In genomic region chr11:61919113-61919840, GRCh38 we compare ENCODE assay signal across 13 cellular contexts. TPM values are rescaled to one million over a fixed set of nuclear protein-coding genes. Genes with fewer than 3 reads are reported as not detected.
A peak's percentile ranks its signal among the peaks of the same experiment; 100 is the strongest.
DNase-seq lines count a peak whose midpoint lies in the region; ATAC-seq, FAIRE-seq and TF ChIP-seq lines count a peak whose summit lies in the region.
"Had no signal": no experiment of that assay in that cellular context is flagged by ENCODE, and none has a peak within 500 bp of the region (broad histone marks: within the 10 kb centered on the region; RNA-seq: fewer than 3 reads in every experiment).

No MANE protein-coding gene starts in this region.

- peaks cover 5% of the 10 kb centered on the region; the same call in 1 of the 2 replicates for H4K20me1 ChIP-seq in K562 (replicated peaks; ENCODE audit: control insufficient read depth, insufficient read depth, low read length)

- H3K4me1 ChIP-seq in K562 (replicated peaks in 1 of 2; ENCODE audit: control insufficient read depth in 2 of 2, insufficient read depth in 2 of 2, low read length in 2 of 2) (peaks cover 55 to 93% of the 10 kb centered on the region in 2 experiments), lung (ENCODE audit: control insufficient read depth in 2 of 2, insufficient read depth in 2 of 2, low read length in 2 of 2) (peaks cover 5 to 9% of the 10 kb centered on the region in 2 donors), suprapubic skin (peaks cover 64% of the 10 kb centered on the region)

- intact Hi-C loops in K562 (cut with micrococcal nuclease) = no loop called here

- H3K9ac ChIP-seq in K562 (ENCODE audit: insufficient read depth in 1 of 2, low read depth in 2 of 2, low read length in 2 of 2) = peak overlapping the region; percentile 55 to 80

- TF ChIP-seq POLR2A in K562 (conservative IDR thresholded peaks at IDR 0.05) = no peak
- no peak for TF ChIP-seq POLR2A in suprapubic skin (IDR thresholded peaks at IDR 0.05)

- DNase-seq in activated T-cell treated with anti-CD3 and anti-CD28 coated beads, Interleukin-2, amount 50 U/mL, for 4 hours = no peak
- DNase-seq in activated T-cell treated with anti-CD3 and anti-CD28 coated beads for 4 hours = no peak
- peak in 3 of 4 experiments; percentile 16 to 82 (median 75) for DNase-seq in K562 (ENCODE audit: extremely low read depth in 1 of 4, low spot score in 3 of 4)
- no peak for DNase-seq in lung (ENCODE audit: low spot score)
- DNase-seq in suprapubic skin (ENCODE audit: low spot score in 2 of 2) = peak; percentile 35 to 48
- no peak for DNase-seq in cortex of kidney (lab: John Stamatoyannopoulos, UW)
- DNase-seq in SIG-M5 treated with dmso at 0.1 percent for 504 hours (lab: John Stamatoyannopoulos, UW; ENCODE audit: unreplicated experiment) = no peak
- DNase-seq: NCI-H1417 treated with DMSO at 0.1 percent for 48 hours, NCI-H524 had no signal

- no peak for TF ChIP-seq CTCF in K562 (IDR thresholded peaks at IDR 0.05 in 2 of 3, conservative IDR thresholded peaks at IDR 0.05 in 1 of 3; ENCODE audit: insufficient read depth in 2 of 3, low read depth in 1 of 3, low read length in 3 of 3)
- no peak for TF ChIP-seq CTCF in lung (IDR thresholded peaks at IDR 0.05; ENCODE audit: control extremely low read depth, extremely low read depth)
- no peak for TF ChIP-seq CTCF in suprapubic skin (IDR thresholded peaks at IDR 0.05)

- peaks cover 8% of the 10 kb centered on the region for H3K4me1 Mint-ChIP-seq in activated T-cell treated with anti-CD3 and anti-CD28 coated beads, Interleukin-2, amount 50 U/mL, for 4 hours (ENCODE audit: low read depth)

- in situ Hi-C loops in K562 (cut with MboI) = no loop called here

- peaks cover 64% of the 10 kb centered on the region for H3K27me3 Mint-ChIP-seq in activated T-cell treated with anti-CD3 and anti-CD28 coated beads, Interleukin-2, amount 50 U/mL, for 4 hours (ENCODE audit: low read depth)

- TF ChIP-seq EP300 in K562 (IDR thresholded peaks at IDR 0.05; ENCODE audit: low read length) (peak; percentile 29; the same call in 1 of the 2 replicates), suprapubic skin (IDR thresholded peaks at IDR 0.05) (no peak)

- no peaks in the 10 kb centered on the region for H3K9me3 Mint-ChIP-seq in activated T-cell treated with anti-CD3 and anti-CD28 coated beads, Interleukin-2, amount 50 U/mL, for 4 hours
- H3K9me3 Mint-ChIP-seq: IgD-negative memory B cell had no signal

- H3K27ac ChIP-seq in K562 (ENCODE audit: extremely low read depth, low read depth, low read length) = peak overlapping the region; percentile 71
- H3K27ac ChIP-seq in lung (ENCODE audit: low read depth in 1 of 2, low read length in 1 of 2) = peak overlapping the region; percentile 37 to 42
- H3K27ac ChIP-seq in suprapubic skin = peak overlapping the region; percentile 52
- H3K27ac ChIP-seq: 22Rv1 had no signal

- POLR2A ChIA-PET in K562 (lab: Yijun Ruan, JAX) = interaction anchor here (0.6 to 2.2 kb wide), 7 partner anchors 8 to 113 kb away, joined by 3 to 11 read pairs (median 4); partner anchors contain the start of gene BEST1

- no peak for ATAC-seq in activated T-cell treated with anti-CD3 and anti-CD28 coated beads, Interleukin-2, amount 50 U/mL, for 4 hours
- ATAC-seq in K562 = peak; percentile 26
- no peak for ATAC-seq in lung (ENCODE audit: insufficient read depth, low FRiP score)
- ATAC-seq in GM21390 (IDR thresholded peaks at IDR 0.05; ENCODE audit: unreplicated experiment) = no peak

- peak overlapping the region; percentile 65; the same call in 1 of the 2 replicates for H2AFZ ChIP-seq in K562 (ENCODE audit: low read depth, low read length)

- H3K4me3 ChIP-seq in K562 (peak overlapping the region; percentile 63), lung (no peak overlapping the region), suprapubic skin (no peak overlapping the region)

- H3K79me2 ChIP-seq in K562 (ENCODE audit: control insufficient read depth, insufficient read depth, low read length) = peaks cover 58% of the 10 kb centered on the region

- TF ChIP-seq RAD21 in K562 (CRISPR knock-in tag; conservative IDR thresholded peaks at IDR 0.05 in 1 of 2, IDR thresholded peaks at IDR 0.05 in 1 of 2) = no peak

- 0% methylated on average over 6 of the region's 6 CpGs for WGBS in K562 (ENCODE audit: insufficient coverage, low coverage, missing lambda C conversion rate)
- 75 to 77% methylated on average over 6 of the region's 6 CpGs for WGBS in lung, 2 donors
- 52% methylated on average over 4 of the region's 6 CpGs for WGBS in suprapubic skin

- CTCF ChIA-PET in K562 (lab: Yijun Ruan, JAX; ENCODE audit: low intra/inter-chr PET ratio) = no interaction called here

- H3K36me3 Mint-ChIP-seq in activated T-cell treated with anti-CD3 and anti-CD28 coated beads, Interleukin-2, amount 50 U/mL, for 4 hours (ENCODE audit: insufficient read depth) = no peaks in the 10 kb centered on the region
- H3K36me3 Mint-ChIP-seq: activated naive CD8-positive, alpha-beta T cell; IgD-negative memory B cell had no signal

- no peaks in the 10 kb centered on the region for H3K9me1 ChIP-seq in K562 (ENCODE audit: control insufficient read depth, insufficient read depth, low read length)

- peak overlapping the region; percentile 96 for H3K4me2 ChIP-seq in K562 (ENCODE audit: insufficient read depth, low read length)

- H3K27me3 ChIP-seq in K562 (ENCODE audit: control insufficient read depth in 2 of 2, insufficient read depth in 2 of 2, low read length in 2 of 2) = no peaks in the 10 kb centered on the region
- H3K27me3 ChIP-seq in lung (ENCODE audit: control insufficient read depth, insufficient read depth) = no peaks in the 10 kb centered on the region
- H3K27me3 ChIP-seq in suprapubic skin = peaks cover 23% of the 10 kb centered on the region

- FAIRE-seq in K562 (lab: Jason Lieb, UNC) = peak; percentile 85

- no TSS peak for BruUV-seq in K562 (replicated peaks; lab: Mats Ljungman, UMichigan)

- no peaks in the 10 kb centered on the region; the same call in 2 of the 3 replicates for H3K36me3 ChIP-seq in K562 (ENCODE audit: control insufficient read depth, insufficient read depth, low read length)
- no peaks in the 10 kb centered on the region for H3K36me3 ChIP-seq in lung (ENCODE audit: control insufficient read depth in 2 of 2, insufficient read depth in 2 of 2, low read length in 2 of 2)
- no peaks in the 10 kb centered on the region for H3K36me3 ChIP-seq in suprapubic skin

- H3K9me3 ChIP-seq in K562 (replicated peaks; ENCODE audit: control insufficient read depth, insufficient read depth, low read depth, low read length) = no peaks in the 10 kb centered on the region
- H3K9me3 ChIP-seq in lung (ENCODE audit: control insufficient read depth in 2 of 2, insufficient read depth in 1 of 2, low read length in 1 of 2) = no peaks in the 10 kb centered on the region
- no peaks in the 10 kb centered on the region for H3K9me3 ChIP-seq in suprapubic skin

- H3K4me3 Mint-ChIP-seq in activated T-cell treated with anti-CD3 and anti-CD28 coated beads, Interleukin-2, amount 50 U/mL, for 4 hours = peak overlapping the region; percentile 9

RNA-seq across cellular contexts. Expression of gene RAB3IL1, which starts 1.9 kb away (rescaled TPM):
- total RNA-seq in activated T-cell treated with anti-CD3 and anti-CD28 coated beads, Interleukin-2, amount 50 U/mL, for 4 hours = 1 to 10 TPM in 1 of 3 donors, under 1 TPM in 1, not detected in 1; 0.15 to 1.4 TPM
- 21.2 and 46.4 TPM in 2 replicates for total RNA-seq in K562 (2011; cell fraction: chromatin; rRNA removed; ENCODE audit: low replicate concordance)
- 27.3 and 33.0 TPM in 2 replicates for total RNA-seq in K562 (2011; cell fraction: nucleolus; rRNA removed)
- total RNA-seq in K562 (2011; cell fraction: nucleoplasm; rRNA removed) = 19.3 and 24.0 TPM in 2 replicates
- 17.6 and 19.8 TPM in 2 replicates for total RNA-seq in K562 (2014; rRNA removed)
- total RNA-seq in K562 (2014; rRNA removed; fragmentation: Illumina TruSeq; extraction: Trizol) = 2.0 and 3.7 TPM in 2 replicates
- total RNA-seq in K562 (2015; rRNA removed; fragmentation: Illumina TruSeq; extraction: Trizol) = 8.9 and 10.3 TPM in 2 replicates
- 42.6 and 46.2 TPM in 2 replicates for total RNA-seq in K562 (2021)
- polyA plus RNA-seq in K562 (2011; rRNA removed) = 15.5 and 17.7 TPM in 2 replicates
- 18.3 and 41.7 TPM in 2 replicates for polyA plus RNA-seq in K562 (2011; cell fraction: cytosol; rRNA removed)
- 25.8 and 42.6 TPM in 2 replicates for polyA plus RNA-seq in K562 (2011; cell fraction: nucleus; rRNA removed)
- 15.9 and 29.1 TPM in 2 replicates for polyA plus RNA-seq in K562 (2012)
- polyA plus RNA-seq in K562 (2014; fragmentation: Illumina TruSeq; extraction: Trizol) = 25.1 and 31.8 TPM in 2 replicates
- polyA plus RNA-seq in K562 (2014; fragmentation: Nextera tagmentation; extraction: Ambion mirVana) = under 1 TPM; 0.15 to 0.25 TPM
- polyA plus RNA-seq in K562 (2014; rRNA removed) = 28.2 and 29.7 TPM in 2 replicates
- polyA minus RNA-seq in K562 (2011; rRNA and poly(A)+ RNA removed) = 6.1 and 11.2 TPM in 2 replicates
- 22.8 and 26.0 TPM in 2 replicates for polyA minus RNA-seq in K562 (2011; cell fraction: cytosol; rRNA and poly(A)+ RNA removed)
- 13.3 and 13.9 TPM in 2 replicates for polyA minus RNA-seq in K562 (2011; cell fraction: nucleus; rRNA and poly(A)+ RNA removed)
- 10 to 100 TPM in 1 of 2 donors, 1 to 10 TPM in 1; 8.8 to 10.9 TPM for total RNA-seq in lung
- polyA plus RNA-seq in lung = 10 to 100 TPM in 1 of 2 donors, 1 to 10 TPM in 1; 6.7 to 20.8 TPM
- 1 to 10 TPM; 2.6 to 8.9 (median 5.4) TPM for total RNA-seq in suprapubic skin
- polyA plus RNA-seq: IgD-negative memory B cell had no signal

RNA-seq across cellular contexts. Expression of gene FADS3, which starts 27.9 kb away (rescaled TPM):
- 1 to 10 TPM; 2.6 to 4.1 (median 2.8) TPM for total RNA-seq in activated T-cell treated with anti-CD3 and anti-CD28 coated beads, Interleukin-2, amount 50 U/mL, for 4 hours
- total RNA-seq in K562 (2011; cell fraction: chromatin; rRNA removed; ENCODE audit: low replicate concordance) = 196 and 689 TPM in 2 replicates
- 626 and 786 TPM in 2 replicates for total RNA-seq in K562 (2011; cell fraction: nucleolus; rRNA removed)
- 287 and 362 TPM in 2 replicates for total RNA-seq in K562 (2011; cell fraction: nucleoplasm; rRNA removed)
- total RNA-seq in K562 (2014; rRNA removed) (92.7 and 125 TPM in 2 replicates), K562 (2014; rRNA removed; fragmentation: Illumina TruSeq; extraction: Trizol) (18.6 and 32.4 TPM in 2 replicates), K562 (2015; rRNA removed; fragmentation: Illumina TruSeq; extraction: Trizol) (55.1 and 55.3 TPM in 2 replicates), K562 (2021) (105 and 106 TPM in 2 replicates), lung (10 to 100 TPM; 12.3 to 64.8 TPM), suprapubic skin (10 to 100 TPM; 12.7 to 24.7 (median 17.9) TPM)
- polyA plus RNA-seq in K562 (2011; rRNA removed) (148 and 226 TPM in 2 replicates), K562 (2014; fragmentation: Illumina TruSeq; extraction: Trizol) (92.0 and 101 TPM in 2 replicates), K562 (2014; fragmentation: Nextera tagmentation; extraction: Ambion mirVana) (1 to 10 TPM in 1 of 2 experiments, under 1 TPM in 1; 0.97 to 3.3 TPM), K562 (2014; rRNA removed) (133 and 139 TPM in 2 replicates), lung (10 to 100 TPM; 52.7 to 56.2 TPM)
- 155 and 315 TPM in 2 replicates for polyA plus RNA-seq in K562 (2011; cell fraction: cytosol; rRNA removed)
- polyA plus RNA-seq in K562 (2011; cell fraction: nucleus; rRNA removed) = 2,057 and 2,412 TPM in 2 replicates
- polyA plus RNA-seq in K562 (2012) = 65.8 and 82.0 TPM in 2 replicates
- polyA minus RNA-seq in K562 (2011; rRNA and poly(A)+ RNA removed) = 33.8 and 64.4 TPM in 2 replicates
- 109 and 120 TPM in 2 replicates for polyA minus RNA-seq in K562 (2011; cell fraction: cytosol; rRNA and poly(A)+ RNA removed)
- polyA minus RNA-seq in K562 (2011; cell fraction: nucleus; rRNA and poly(A)+ RNA removed) = 200 TPM in 2 replicates

RNA-seq across cellular contexts. Expression of gene BEST1, which starts 30.9 kb away (rescaled TPM):
- not detected for total RNA-seq in activated T-cell treated with anti-CD3 and anti-CD28 coated beads, Interleukin-2, amount 50 U/mL, for 4 hours
- 4.5 and 6.1 TPM in 2 replicates for total RNA-seq in K562 (2011; cell fraction: chromatin; rRNA removed; ENCODE audit: low replicate concordance)
- total RNA-seq in K562 (2011; cell fraction: nucleolus; rRNA removed) = 4.7 and 5.5 TPM in 2 replicates
- total RNA-seq in K562 (2011; cell fraction: nucleoplasm; rRNA removed) = 4.4 and 5.5 TPM in 2 replicates
- total RNA-seq in K562 (2014; rRNA removed) (0.36 and 0.61 TPM in 2 replicates), K562 (2014; rRNA removed; fragmentation: Illumina TruSeq; extraction: Trizol) (0.35 and 0.40 TPM in 2 replicates), K562 (2015; rRNA removed; fragmentation: Illumina TruSeq; extraction: Trizol) (0.07 and 0.11 TPM in 2 replicates), K562 (2021) (0.85 and 1.0 TPM in 2 replicates), lung (10 to 100 TPM in 1 of 2 donors, 1 to 10 TPM in 1; 4.9 to 16.6 TPM), suprapubic skin (1 to 10 TPM; 1.5 to 4.1 (median 2.5) TPM)
- polyA plus RNA-seq in K562 (2011; rRNA removed) (0.22 and 0.49 TPM in 2 replicates), K562 (2014; fragmentation: Illumina TruSeq; extraction: Trizol) (0.73 and 0.86 TPM in 2 replicates), K562 (2014; fragmentation: Nextera tagmentation; extraction: Ambion mirVana) (under 1 TPM; 0.27 to 0.62 TPM), K562 (2014; rRNA removed) (1.3 TPM in 2 replicates), lung (10 to 100 TPM in 1 of 2 donors, 1 to 10 TPM in 1; 6.1 to 27.3 TPM)
- polyA plus RNA-seq in K562 (2011; cell fraction: cytosol; rRNA removed) = 0.15 and 0.35 TPM in 2 replicates
- 1.4 and 1.9 TPM in 2 replicates for polyA plus RNA-seq in K562 (2011; cell fraction: nucleus; rRNA removed)
- polyA plus RNA-seq in K562 (2012) = 1.0 and 15.0 TPM in 2 replicates
- polyA minus RNA-seq in K562 (2011; rRNA and poly(A)+ RNA removed) = 0.28 and 0.66 TPM in 2 replicates
- not detected in 2 replicates for polyA minus RNA-seq in K562 (2011; cell fraction: cytosol; rRNA and poly(A)+ RNA removed)
- polyA minus RNA-seq in K562 (2011; cell fraction: nucleus; rRNA and poly(A)+ RNA removed) = 0.67 and 2.3 TPM in 2 replicates

RNA-seq across cellular contexts. Expression of gene FTH1, which starts 48.2 kb away (rescaled TPM):
- total RNA-seq in activated T-cell treated with anti-CD3 and anti-CD28 coated beads, Interleukin-2, amount 50 U/mL, for 4 hours = 100 to 1,000 TPM; 351 to 505 (median 363) TPM
- total RNA-seq in K562 (2011; cell fraction: chromatin; rRNA removed; ENCODE audit: low replicate concordance) = 340 and 424 TPM in 2 replicates
- total RNA-seq in K562 (2011; cell fraction: nucleolus; rRNA removed) = 235 and 254 TPM in 2 replicates
- total RNA-seq in K562 (2011; cell fraction: nucleoplasm; rRNA removed) = 466 and 809 TPM in 2 replicates
- 542 and 714 TPM in 2 replicates for total RNA-seq in K562 (2014; rRNA removed)
- total RNA-seq in K562 (2014; rRNA removed; fragmentation: Illumina TruSeq; extraction: Trizol) = 854 and 941 TPM in 2 replicates
- 794 and 802 TPM in 2 replicates for total RNA-seq in K562 (2015; rRNA removed; fragmentation: Illumina TruSeq; extraction: Trizol)
- total RNA-seq in K562 (2021) = 1,987 and 1,991 TPM in 2 replicates
- 692 and 749 TPM in 2 replicates for polyA plus RNA-seq in K562 (2011; rRNA removed)
- polyA plus RNA-seq in K562 (2011; cell fraction: cytosol; rRNA removed) = 753 and 1,113 TPM in 2 replicates
- polyA plus RNA-seq in K562 (2011; cell fraction: nucleus; rRNA removed) = 360 and 464 TPM in 2 replicates
- polyA plus RNA-seq in K562 (2012) = 2,840 and 5,114 TPM in 2 replicates
- 2,369 and 3,146 TPM in 2 replicates for polyA plus RNA-seq in K562 (2014; fragmentation: Illumina TruSeq; extraction: Trizol)
- polyA plus RNA-seq in K562 (2014; fragmentation: Nextera tagmentation; extraction: Ambion mirVana) = 100 to 1,000 TPM; 370 to 426 TPM
- polyA plus RNA-seq in K562 (2014; rRNA removed) = 1,104 and 1,916 TPM in 2 replicates
- polyA minus RNA-seq in K562 (2011; rRNA and poly(A)+ RNA removed) = 797 and 971 TPM in 2 replicates
- polyA minus RNA-seq in K562 (2011; cell fraction: cytosol; rRNA and poly(A)+ RNA removed) = 687 and 1,035 TPM in 2 replicates
- polyA minus RNA-seq in K562 (2011; cell fraction: nucleus; rRNA and poly(A)+ RNA removed) = 101 and 228 TPM in 2 replicates
- total RNA-seq in lung = 1,000 to 10,000 TPM; 1,737 to 4,072 TPM
- over 10,000 TPM in 1 of 2 donors, 1,000 to 10,000 TPM in 1; 6,299 to 24,273 TPM for polyA plus RNA-seq in lung
- total RNA-seq in suprapubic skin = 1,000 to 10,000 TPM in 2 of 4 donors, 100 to 1,000 TPM in 2; 578 to 1,480 (median 967) TPM

Comparison
In these comparisons a context has a peak if more than half of its experiments do, and no peak if none do; other contexts are left out.
1. DNase-seq: peak in K562 (3 of 4) and suprapubic skin (2 of 2); none in activated T-cell treated with anti-CD3 and anti-CD28 coated beads, Interleukin-2, amount 50 U/mL, for 4 hours (single experiment), activated T-cell treated with anti-CD3 and anti-CD28 coated beads for 4 hours (single experiment), lung (single experiment), cortex of kidney (single experiment) and SIG-M5 treated with dmso at 0.1 percent for 504 hours (single experiment).
2. Peak in every context shown above with its lines, with median percentiles within 50 percentile points of each other: H3K27ac ChIP-seq.